Comparison of ENCODE assay signal across 8 cellular contexts in genomic region chr1:82359541-82359940, GRCh38.
DNase-seq lines count a peak whose midpoint lies in the region; TF ChIP-seq lines count a peak whose summit lies in the region.
"Not testable (repeated sequence)": the region's sequence is repeated elsewhere in the genome, so short reads cannot be mapped to it uniquely, and the experiment has no call there.

No MANE protein-coding gene starts in this region.

- not testable (repeated sequence) for H3K27me3 Mint-ChIP-seq in endodermal cell (ENCODE audit: insufficient read depth)

- not testable (repeated sequence) for TF ChIP-seq CTCF in HEK293 (tag by site-specific recombination; IDR thresholded peaks at IDR 0.05); endodermal cell (conservative IDR thresholded peaks at IDR 0.05)

- CTCF ChIA-PET in HEK293 (lab: Yijun Ruan, JAX) = not testable (repeated sequence)

- not testable (repeated sequence) for H3K27ac Mint-ChIP-seq in endodermal cell

- H3K4me3 ChIP-seq in HEK293 (ENCODE audit: low read depth, low read length); SJSA1: not testable (repeated sequence)
- peak overlapping the region; percentile 70 for H3K4me3 ChIP-seq in endodermal cell (ENCODE audit: low read length)

- not testable (repeated sequence) for H3K4me1 ChIP-seq in HEK293 (ENCODE audit: control insufficient read depth, insufficient read depth, low read length); SJSA1 (replicated peaks); endodermal cell (ENCODE audit: control insufficient read depth, insufficient read depth, low read length)

- not testable (repeated sequence) for H3K4me3 Mint-ChIP-seq in endodermal cell

- H3K4me1 Mint-ChIP-seq in endodermal cell = peaks cover 38% of the 10 kb centered on the region

- POLR2A ChIA-PET in HEK293 (lab: Yijun Ruan, JAX) = not testable (repeated sequence)

- H3K9me3 Mint-ChIP-seq in endodermal cell = not testable (repeated sequence)

- not testable (repeated sequence) for H3K9me3 ChIP-seq in HEK293 (ENCODE audit: control insufficient read depth, insufficient read depth, low read depth, low read length); SJSA1 (replicated peaks); endodermal cell (ENCODE audit: control insufficient read depth, low read length)

- DNase-seq in EL (peak; percentile 3), NCI-H226 (peak; percentile 45), SJSA1 (ENCODE audit: low read depth in 1 of 2, low spot score in 2 of 2) (peak; percentile 22 to 44), astrocyte of the hippocampus (ENCODE audit: low read depth, low spot score) (peak; percentile 23), glomerular visceral epithelial cell (ENCODE audit: extremely low spot score) (peak; percentile 37), renal cortical epithelial cell (ENCODE audit: low read depth) (peak; percentile 44)
- not testable (repeated sequence) for DNase-seq in endodermal cell

- H3K27ac ChIP-seq in HEK293 (ENCODE audit: extremely low read depth, low read depth, low read length); endodermal cell (ENCODE audit: low read depth, low read length): not testable (repeated sequence)
- peak overlapping the region; percentile 39; the same call in 1 of the 2 replicates for H3K27ac ChIP-seq in SJSA1

- H3K9ac ChIP-seq in endodermal cell (ENCODE audit: extremely low read depth, low read length, poor library complexity, severe bottlenecking) = peak overlapping the region; percentile 28

- H3K36me3 Mint-ChIP-seq in endodermal cell (ENCODE audit: low read depth) = not testable (repeated sequence)

- H3K36me3 ChIP-seq in HEK293 (ENCODE audit: control insufficient read depth in 2 of 2, insufficient read depth in 1 of 2, low read length in 2 of 2); SJSA1; endodermal cell (ENCODE audit: control insufficient read depth, insufficient read depth, low read length): not testable (repeated sequence)

- not testable (repeated sequence) for H3K27me3 ChIP-seq in SJSA1 (replicated peaks); endodermal cell (ENCODE audit: control insufficient read depth, insufficient read depth, low read length, poor library complexity, severe bottlenecking)

- 80 to 100% methylated on average over 5 of the region's 5 CpGs for WGBS in endodermal cell (ENCODE audit: insufficient coverage in 1 of 2, insufficient read length in 1 of 2), 2 experiments

TF ChIP-seq in HEK293, 187 proteins besides CTCF, POLR2A, EP300 and RAD21:
- peak; percentile 36; the same call in 1 of the 2 replicates for TF ChIP-seq EGR2 (tag by site-specific recombination; IDR thresholded peaks at IDR 0.05; ENCODE audit: low read depth)
